ENCODE assay signal across 13 cellular contexts in genomic region chr4:84470204-84470785, GRCh38. TPM values are rescaled to one million over a fixed set of nuclear protein-coding genes. Genes with fewer than 3 reads are reported as not detected.
DNase-seq lines count a peak whose midpoint lies in the region; ATAC-seq and TF ChIP-seq lines count a peak whose summit lies in the region.
"Had no signal": no experiment of that assay in that cellular context is flagged by ENCODE, and none has a peak within 500 bp of the region (broad histone marks: within the 10 kb centered on the region; RNA-seq: fewer than 3 reads in every experiment).

No MANE protein-coding gene starts in this region.

- H3K36me3 ChIP-seq in upper lobe of left lung, result no peaks in the 10 kb centered on the region
- H3K36me3 ChIP-seq: colonic mucosa had no signal

- no peaks in the 10 kb centered on the region for H3K9me3 ChIP-seq in upper lobe of left lung
- H3K9me3 ChIP-seq: colonic mucosa had no signal

- DNase-seq in HFF-Myc (ENCODE audit: extremely low read depth, low read depth) (no peak), SK-MEL-5 (ENCODE audit: low read depth, low spot score) (peak; percentile 63), fibroblast of villous mesenchyme (ENCODE audit: low read depth) (peak; percentile 5), upper lobe of left lung (no peak), NOMO-1 treated with dmso at 0.1 percent for 144 hours (lab: John Stamatoyannopoulos, UW; ENCODE audit: unreplicated experiment) (no peak)
- no peak for DNase-seq in stimulated activated CD4-positive, alpha-beta T cell treated with anti-CD3 and anti-CD28 coated beads, Interleukin-15, amount 100 ng/mL, for 24 hours
- DNase-seq: activated CD4-positive, alpha-beta T cell treated with anti-CD3 and anti-CD28 coated beads, Interleukin-2, amount 50 U/mL, for 1 hour; colonic mucosa; NCI-H2171; nephron progenitor cell; SIG-M5 had no signal

- H3K27ac ChIP-seq in C4-2B, result no peak overlapping the region
- H3K27ac ChIP-seq in upper lobe of left lung, result no peak overlapping the region
- H3K27ac ChIP-seq: colonic mucosa had no signal

- TF ChIP-seq EP300 in upper lobe of left lung (IDR thresholded peaks at IDR 0.05), result no peak

- H3K4me1 ChIP-seq in upper lobe of left lung, result no peaks in the 10 kb centered on the region
- H3K4me1 ChIP-seq: colonic mucosa had no signal

- no peaks in the 10 kb centered on the region for H3K27me3 ChIP-seq in upper lobe of left lung
- H3K27me3 ChIP-seq: colonic mucosa had no signal

- TF ChIP-seq POLR2A in upper lobe of left lung (IDR thresholded peaks at IDR 0.05), result no peak

- TF ChIP-seq CTCF in C4-2B (conservative IDR thresholded peaks at IDR 0.05), result peak; percentile 16
- TF ChIP-seq CTCF in HFF-Myc (IDR thresholded peaks at IDR 0.05; ENCODE audit: low read depth, low read length, missing control alignments), result peak; percentile 21
- TF ChIP-seq CTCF in fibroblast of villous mesenchyme (IDR thresholded peaks at IDR 0.05; ENCODE audit: insufficient read depth, low read depth, low read length), result peak; percentile 33
- TF ChIP-seq CTCF in upper lobe of left lung (IDR thresholded peaks at IDR 0.05), result no peak

- WGBS in upper lobe of left lung, 2 donors, result 60% methylated on average over 4 of the region's 4 CpGs

- ATAC-seq in GM18498 (IDR thresholded peaks at IDR 0.05; ENCODE audit: unreplicated experiment) (no peak), upper lobe of left lung (ENCODE audit: low FRiP score in 2 of 2) (no peak)

- no peak overlapping the region for H3K4me3 ChIP-seq in HFF-Myc (replicated peaks; ENCODE audit: low read depth, low read length)
- H3K4me3 ChIP-seq in fibroblast of villous mesenchyme (ENCODE audit: low read depth, low read length), result no peak overlapping the region
- no peak overlapping the region for H3K4me3 ChIP-seq in upper lobe of left lung
- H3K4me3 ChIP-seq: colonic mucosa had no signal

- in situ Hi-C loops in SK-MEL-5 (cut with HindIII; ENCODE audit: low pct_unique_long_range_greater_than_20kb, low sequenced_read_pairs), result no loop called here

RNA-seq across cellular contexts. Expression of gene NKX6-1, which starts 28.8 kb away (rescaled TPM):
- 0.11 and 0.61 TPM in 2 replicates for total RNA-seq in SK-MEL-5 (2014; rRNA removed; shearing (Covaris generic))
- polyA plus RNA-seq in SK-MEL-5 (2015; cell fraction: cytosol; rRNA removed), result 1.1 and 3.0 TPM in 2 replicates
- 0.37 and 2.1 TPM in 2 replicates for polyA plus RNA-seq in SK-MEL-5 (2015; cell fraction: nucleus; rRNA removed)
- total RNA-seq in fibroblast of villous mesenchyme (under 0.01 TPM in 1 of 2 replicates, not detected in the other), upper lobe of left lung (under 1 TPM in 3 of 6 donors, not detected in 3; 0.11 to 0.69 (median 0.17) TPM)
- total RNA-seq: colonic mucosa had no signal

Comparison
In these comparisons a context has a peak if more than half of its experiments do, and no peak if none do; other contexts are left out.
1. CTCF ChIP-seq: peak in C4-2B (single experiment), HFF-Myc (single experiment) and fibroblast of villous mesenchyme (single experiment); none in upper lobe of left lung (0 of 6).
2. DNase-seq: peak in SK-MEL-5 (single experiment) and fibroblast of villous mesenchyme (single experiment); none in HFF-Myc (single experiment), upper lobe of left lung (0 of 2), NOMO-1 treated with dmso at 0.1 percent for 144 hours (single experiment) and stimulated activated CD4-positive, alpha-beta T cell treated with anti-CD3 and anti-CD28 coated beads, Interleukin-15, amount 100 ng/mL, for 24 hours (single experiment).